ENCODE assay signal across 24 cellular contexts in genomic region chr5:72622152-72622760, GRCh38.
DNase-seq lines count a peak whose midpoint lies in the region; ATAC-seq and TF ChIP-seq lines count a peak whose summit lies in the region.
"Had no signal": no experiment of that assay in that cellular context is flagged by ENCODE, and none has a peak within 500 bp of the region (broad histone marks: within the 10 kb centered on the region; RNA-seq: fewer than 3 reads in every experiment).

No MANE protein-coding gene starts in this region.

- peaks cover 47% of the 10 kb centered on the region for H3K4me1 ChIP-seq in SJCRH30
- peaks cover 60 to 72% of the 10 kb centered on the region in 2 donors for H3K4me1 ChIP-seq in gastrocnemius medialis

- no peak overlapping the region for H3K4me3 ChIP-seq in AG10803 (ENCODE audit: low read length)
- H3K4me3 ChIP-seq in SJCRH30, result no peak overlapping the region
- no peak overlapping the region for H3K4me3 ChIP-seq in gastrocnemius medialis
- H3K4me3 ChIP-seq: GM23338, K562 had no signal

- TF ChIP-seq CTCF in AG10803 (conservative IDR thresholded peaks at IDR 0.05; ENCODE audit: low read length), result no peak
- no peak for TF ChIP-seq CTCF in gastrocnemius medialis (IDR thresholded peaks at IDR 0.05 in 4 of 5, conservative IDR thresholded peaks at IDR 0.05 in 1 of 5)

- intact Hi-C loops in gastrocnemius medialis (cut with DNase I; ENCODE audit: low total_unique reads), result loop anchor here (5.0 kb wide), 2 partner anchors 245 to 335 kb away; partner anchors contain the start of gene FCHO2

- no peaks in the 10 kb centered on the region for H3K9me3 ChIP-seq in SJCRH30 (replicated peaks)
- no peaks in the 10 kb centered on the region for H3K9me3 ChIP-seq in gastrocnemius medialis

- H3K27me3 ChIP-seq in SJCRH30 (no peaks in the 10 kb centered on the region), gastrocnemius medialis (no peaks in the 10 kb centered on the region)

- TF ChIP-seq POLR2A in gastrocnemius medialis (IDR thresholded peaks at IDR 0.05), result no peak

- H3K27ac ChIP-seq in SJCRH30 (peak overlapping the region; percentile 4; the same call in 1 of the 2 replicates), gastrocnemius medialis (peak overlapping the region; percentile 70 to 86 (median 78))
- H3K27ac ChIP-seq: RWPE1 had no signal

- H3K36me3 ChIP-seq in SJCRH30 (no peaks in the 10 kb centered on the region), gastrocnemius medialis (no peaks in the 10 kb centered on the region)

- in situ Hi-C loops in gastrocnemius medialis (cut with MboI; ENCODE audit: low sequenced_read_pairs in 4 of 4), result loop anchor here in 3 of 4 donors (10.0 to 25.0 kb wide), 3 partner anchors 190 to 340 kb away; partner anchors contain the start of genes TNPO1 (in 2 of the 3) and FCHO2 (in 1 of the 3)

- DNase-seq in AG10803 (ENCODE audit: low read depth), result peak; percentile 23
- peak; percentile 48 to 58 for DNase-seq in SJCRH30
- peak; percentile 97 for DNase-seq in myocyte (ENCODE audit: low read depth)
- no peak for DNase-seq in gastrocnemius medialis
- DNase-seq in NCI-H526 treated with DMSO at 0.1 percent for 48 hours (lab: John Stamatoyannopoulos, UW), result no peak
- DNase-seq in amygdala (lab: John Stamatoyannopoulos, UW), result no peak
- no peak for DNase-seq in DMS153 (lab: John Stamatoyannopoulos, UW)
- DNase-seq: 8988T, ACHN, Calu3, DND-41, H9, MM.1S, NCI-H1417, NCI-H1694, NCI-H2029 treated with DMSO at 0.1 percent for 48 hours, NCI-H446 treated with DMSO at 0.1 percent for 48 hours, NCI-H526, SHP77 had no signal

- ATAC-seq in gastrocnemius medialis, result peak; percentile 8 to 22
- no peak for ATAC-seq in GM21576 (IDR thresholded peaks at IDR 0.05; ENCODE audit: unreplicated experiment)
- ATAC-seq: GM23338, HepG2, K562 had no signal

Comparison
In these comparisons a context has a peak if more than half of its experiments do, and no peak if none do; other contexts are left out.
1. DNase-seq: peak in AG10803 (single experiment), SJCRH30 (2 of 2) and myocyte (single experiment); none in gastrocnemius medialis (0 of 2), NCI-H526 treated with DMSO at 0.1 percent for 48 hours (single experiment), amygdala (0 of 56) and DMS153 (single experiment).